Comparison of ENCODE assay signal across 11 cellular contexts in genomic region chr12:92431146-92431545, GRCh38.
DNase-seq lines count a peak whose midpoint lies in the region; ATAC-seq and TF ChIP-seq lines count a peak whose summit lies in the region.
"Had no signal": no experiment of that assay in that cellular context is flagged by ENCODE, and none has a peak within 500 bp of the region (broad histone marks: within the 10 kb centered on the region; RNA-seq: fewer than 3 reads in every experiment).

No MANE protein-coding gene starts in this region.

- no peak for DNase-seq in GM06990 (ENCODE audit: extremely low read depth, insufficient read length)
- DNase-seq in endodermal cell, result peak; percentile 74
- DNase-seq in tibial nerve (ENCODE audit: low spot score in 2 of 2), result no peak
- no peak for DNase-seq in psoas muscle
- DNase-seq: T-helper 17 cell had no signal

- no peaks in the 10 kb centered on the region for H3K4me1 Mint-ChIP-seq in endodermal cell
- H3K4me1 Mint-ChIP-seq: brain had no signal

- no peak overlapping the region for H3K27ac Mint-ChIP-seq in endodermal cell
- H3K27ac Mint-ChIP-seq: brain, T-helper 17 cell had no signal

- peak; percentile 65 for ATAC-seq in GM19395 (IDR thresholded peaks at IDR 0.05; ENCODE audit: unreplicated experiment)
- ATAC-seq in HG03565 (IDR thresholded peaks at IDR 0.05; ENCODE audit: unreplicated experiment), result peak; percentile 34
- no peak for ATAC-seq in GM21576 (IDR thresholded peaks at IDR 0.05; ENCODE audit: unreplicated experiment)
- no peak for ATAC-seq in psoas muscle
- no peak for ATAC-seq in GM21825 (IDR thresholded peaks at IDR 0.05; ENCODE audit: unreplicated experiment)
- ATAC-seq: T-helper 17 cell had no signal

- no peak overlapping the region for H3K4me3 Mint-ChIP-seq in endodermal cell
- H3K4me3 Mint-ChIP-seq: brain, T-helper 17 cell had no signal

- no peak for TF ChIP-seq EP300 in tibial nerve (IDR thresholded peaks at IDR 0.05)

- H3K36me3 ChIP-seq in GM06990 (ENCODE audit: control insufficient read depth, insufficient read depth, low read length) (no peaks in the 10 kb centered on the region), endodermal cell (ENCODE audit: control insufficient read depth, insufficient read depth, low read length) (no peaks in the 10 kb centered on the region), tibial nerve (no peaks in the 10 kb centered on the region), psoas muscle (ENCODE audit: insufficient read depth in 1 of 2, low read depth in 1 of 2) (no peaks in the 10 kb centered on the region)
- H3K36me3 ChIP-seq: heart right ventricle had no signal

- H3K36me3 Mint-ChIP-seq in endodermal cell (ENCODE audit: low read depth), result no peaks in the 10 kb centered on the region
- H3K36me3 Mint-ChIP-seq: brain had no signal

- peaks cover 6% of the 10 kb centered on the region for H3K9me3 Mint-ChIP-seq in endodermal cell

- no peaks in the 10 kb centered on the region for H3K27me3 ChIP-seq in GM06990 (replicated peaks; ENCODE audit: control insufficient read depth, insufficient read depth, low read length)
- H3K27me3 ChIP-seq in endodermal cell (ENCODE audit: control insufficient read depth, insufficient read depth, low read length, poor library complexity, severe bottlenecking), result no peaks in the 10 kb centered on the region
- H3K27me3 ChIP-seq in tibial nerve, result no peaks in the 10 kb centered on the region
- H3K27me3 ChIP-seq in psoas muscle (ENCODE audit: insufficient read depth in 3 of 3, low read length in 2 of 3), result no peaks in the 10 kb centered on the region
- H3K27me3 ChIP-seq: heart right ventricle had no signal

- H3K9me3 ChIP-seq in endodermal cell (ENCODE audit: control insufficient read depth, low read length), result no peaks in the 10 kb centered on the region
- H3K9me3 ChIP-seq in tibial nerve, result no peaks in the 10 kb centered on the region
- no peaks in the 10 kb centered on the region for H3K9me3 ChIP-seq in psoas muscle

- intact Hi-C loops in psoas muscle (cut with DNase I), result no loop called here

- no peak for TF ChIP-seq POLR2A in tibial nerve (IDR thresholded peaks at IDR 0.05)

- peak; percentile 18 for TF ChIP-seq CTCF in GM06990 (IDR thresholded peaks at IDR 0.05; ENCODE audit: insufficient read depth, low read length, poor library complexity, severe bottlenecking)
- peak; percentile 63 for TF ChIP-seq CTCF in endodermal cell (conservative IDR thresholded peaks at IDR 0.05)
- no peak for TF ChIP-seq CTCF in tibial nerve (IDR thresholded peaks at IDR 0.05)
- TF ChIP-seq CTCF in psoas muscle (IDR thresholded peaks at IDR 0.05), result no peak

- H3K4me3 ChIP-seq in GM06990 (replicated peaks; ENCODE audit: low read depth, low read length), result no peak overlapping the region
- no peak overlapping the region for H3K4me3 ChIP-seq in endodermal cell (ENCODE audit: low read length)
- no peak overlapping the region for H3K4me3 ChIP-seq in tibial nerve
- no peak overlapping the region for H3K4me3 ChIP-seq in psoas muscle
- H3K4me3 ChIP-seq: heart right ventricle had no signal

- H3K27ac ChIP-seq in endodermal cell (ENCODE audit: low read depth, low read length) (no peak overlapping the region), tibial nerve (no peak overlapping the region), psoas muscle (no peak overlapping the region)
- H3K27ac ChIP-seq: heart right ventricle had no signal

- H3K27me3 Mint-ChIP-seq in endodermal cell (ENCODE audit: insufficient read depth), result no peaks in the 10 kb centered on the region
- H3K27me3 Mint-ChIP-seq: T-helper 17 cell had no signal

- H3K4me1 ChIP-seq in endodermal cell (ENCODE audit: control insufficient read depth, insufficient read depth, low read length) (no peaks in the 10 kb centered on the region), tibial nerve (no peaks in the 10 kb centered on the region), psoas muscle (no peaks in the 10 kb centered on the region)

- H3K9ac ChIP-seq in endodermal cell (ENCODE audit: extremely low read depth, low read length, poor library complexity, severe bottlenecking), result no peak overlapping the region

- WGBS in endodermal cell (ENCODE audit: insufficient coverage in 1 of 2, insufficient read length in 1 of 2), 2 experiments, result 87 to 100% methylated on average over 3 to 5 of the region's 5 CpGs
- WGBS in tibial nerve, 2 donors, result 77 to 90% methylated on average over 5 of the region's 5 CpGs
- 76 to 91% (median 78%) methylated on average over 5 of the region's 5 CpGs for WGBS in psoas muscle, 3 donors

Comparison
In these comparisons a context has a peak if more than half of its experiments do, and no peak if none do; other contexts are left out.
1. CTCF ChIP-seq: peak in GM06990 (single experiment) and endodermal cell (single experiment); none in tibial nerve (0 of 5) and psoas muscle (single experiment).
2. ATAC-seq: peak in GM19395 (single experiment) and HG03565 (single experiment); none in GM21576 (single experiment), psoas muscle (0 of 4) and GM21825 (single experiment).